8 cellular contexts compared by ENCODE assay signal in genomic region chr5:77972545-77973252, GRCh38.
DNase-seq lines count a peak whose midpoint lies in the region; TF ChIP-seq lines count a peak whose summit lies in the region.

No MANE protein-coding gene starts in this region.

- CTCF ChIA-PET in MCF 10A (lab: Yijun Ruan, JAX) = interaction anchor here (0.5 kb wide), 1 partner anchor 20 kb away, joined by 3 read pairs; no protein-coding TSS in a partner anchor

- TF ChIP-seq POLR2A in breast epithelium (IDR thresholded peaks at IDR 0.05) = no peak

- H3K4me1 ChIP-seq in breast epithelium = peaks cover 0 to 9% of the 10 kb centered on the region in 2 donors

- DNase-seq in breast epithelium (ENCODE audit: low spot score in 2 of 2) (no peak), MCF 10A (ENCODE audit: unreplicated experiment) (no peak), MG63 (peak; percentile 9), brain microvascular endothelial cell (no peak), lung microvascular endothelial cell (ENCODE audit: low read depth in 2 of 2) (peak; percentile 7 to 30), type B pancreatic cell (ENCODE audit: extremely low spot score, unreplicated experiment) (no peak), NK-92 (lab: John Stamatoyannopoulos, UW; ENCODE audit: unreplicated experiment) (no peak), NCI-H748 treated with DMSO at 0.1 percent for 48 hours (lab: John Stamatoyannopoulos, UW) (no peak)

- H3K4me3 ChIP-seq in breast epithelium (peak overlapping the region; percentile 16 to 67 (median 44)), MG63 (peak overlapping the region; percentile 16), brain microvascular endothelial cell (ENCODE audit: low read depth, low read length) (peak overlapping the region; percentile 52)

- no peaks in the 10 kb centered on the region for H3K36me3 ChIP-seq in breast epithelium
- H3K36me3 ChIP-seq in MG63 = no peaks in the 10 kb centered on the region
- H3K36me3 ChIP-seq in brain microvascular endothelial cell (replicated peaks) = no peaks in the 10 kb centered on the region

- H3K4me1 Mint-ChIP-seq in MCF 10A (ENCODE audit: insufficient read depth, unreplicated experiment) (no peaks in the 10 kb centered on the region), type B pancreatic cell (ENCODE audit: unreplicated experiment) (peaks cover 11% of the 10 kb centered on the region)

- no peaks in the 10 kb centered on the region for H3K27me3 Mint-ChIP-seq in MCF 10A (ENCODE audit: insufficient read depth, unreplicated experiment)
- peaks cover 89% of the 10 kb centered on the region for H3K27me3 Mint-ChIP-seq in type B pancreatic cell

- intact Hi-C loops in breast epithelium (cut with DNase I; ENCODE audit: low total_unique reads) = no loop called here
- intact Hi-C loops in MCF 10A (cut with micrococcal nuclease) = no loop called here

- no peak overlapping the region for H3K27ac ChIP-seq in breast epithelium
- H3K27ac ChIP-seq in brain microvascular endothelial cell = no peak overlapping the region

- in situ Hi-C loops in brain microvascular endothelial cell (cut with HindIII; ENCODE audit: low pct_ligation_motif_present, low sequenced_read_pairs) = no loop called here

- H3K9me3 Mint-ChIP-seq in MCF 10A (ENCODE audit: unreplicated experiment) (no peaks in the 10 kb centered on the region), type B pancreatic cell (peaks cover 5% of the 10 kb centered on the region)

- H3K4me3 Mint-ChIP-seq in MCF 10A (ENCODE audit: unreplicated experiment) (no peak overlapping the region), type B pancreatic cell (peak overlapping the region; percentile 83)

- H3K27me3 ChIP-seq in breast epithelium = peaks cover 0 to 29% of the 10 kb centered on the region in 2 donors
- no peaks in the 10 kb centered on the region for H3K27me3 ChIP-seq in MG63
- peaks cover 52% of the 10 kb centered on the region for H3K27me3 ChIP-seq in brain microvascular endothelial cell (replicated peaks)

- H3K27ac Mint-ChIP-seq in MCF 10A (ENCODE audit: low read depth, unreplicated experiment) (no peak overlapping the region), type B pancreatic cell (no peak overlapping the region)

- BruUV-seq in MCF 10A (replicated peaks; lab: Mats Ljungman, UMichigan) = no TSS peak

- TF ChIP-seq CTCF in breast epithelium (IDR thresholded peaks at IDR 0.05) (no peak), MCF 10A (IDR thresholded peaks at IDR 0.05; ENCODE audit: unreplicated experiment) (no peak), brain microvascular endothelial cell (IDR thresholded peaks at IDR 0.05; ENCODE audit: low read depth, low read length, missing control alignments) (peak; percentile 14), type B pancreatic cell (conservative IDR thresholded peaks at IDR 0.05) (no peak)

- no peaks in the 10 kb centered on the region for H3K9me3 ChIP-seq in breast epithelium
- no peaks in the 10 kb centered on the region for H3K9me3 ChIP-seq in MG63

- H3K36me3 Mint-ChIP-seq in MCF 10A (ENCODE audit: insufficient read depth, unreplicated experiment) = no peaks in the 10 kb centered on the region
- H3K36me3 Mint-ChIP-seq in type B pancreatic cell = no peaks in the 10 kb centered on the region

- POLR2A ChIA-PET in MCF 10A (lab: Yijun Ruan, JAX) = no interaction called here

Comparison
In these comparisons a context has a peak if more than half of its experiments do, and no peak if none do; other contexts are left out.
1. DNase-seq: peak in MG63 (single experiment) and lung microvascular endothelial cell (2 of 2); none in breast epithelium (0 of 2), MCF 10A (single experiment), brain microvascular endothelial cell (single experiment), type B pancreatic cell (single experiment), NK-92 (single experiment) and NCI-H748 treated with DMSO at 0.1 percent for 48 hours (single experiment).
2. Peak in every context shown above with its lines, with median percentiles within 50 percentile points of each other: H3K4me3 ChIP-seq.